Comparison of ENCODE assay signal across 1 cellular context in genomic region chr10:3720228-3721019, GRCh38.
A peak's percentile ranks its signal among the peaks of the same experiment; 100 is the strongest.
TF ChIP-seq lines count a peak whose summit lies in the region.

No MANE protein-coding gene starts in this region.

TF ChIP-seq in liver, 16 proteins besides CTCF, POLR2A, EP300 and RAD21 (continued from another document):
- TF ChIP-seq REST (IDR thresholded peaks at IDR 0.05) (peak; percentile 87), ZBTB33 (IDR thresholded peaks at IDR 0.05) (peak; percentile 90)
